ENCODE assay signal across 10 cellular contexts in the genomic region with DNA sequence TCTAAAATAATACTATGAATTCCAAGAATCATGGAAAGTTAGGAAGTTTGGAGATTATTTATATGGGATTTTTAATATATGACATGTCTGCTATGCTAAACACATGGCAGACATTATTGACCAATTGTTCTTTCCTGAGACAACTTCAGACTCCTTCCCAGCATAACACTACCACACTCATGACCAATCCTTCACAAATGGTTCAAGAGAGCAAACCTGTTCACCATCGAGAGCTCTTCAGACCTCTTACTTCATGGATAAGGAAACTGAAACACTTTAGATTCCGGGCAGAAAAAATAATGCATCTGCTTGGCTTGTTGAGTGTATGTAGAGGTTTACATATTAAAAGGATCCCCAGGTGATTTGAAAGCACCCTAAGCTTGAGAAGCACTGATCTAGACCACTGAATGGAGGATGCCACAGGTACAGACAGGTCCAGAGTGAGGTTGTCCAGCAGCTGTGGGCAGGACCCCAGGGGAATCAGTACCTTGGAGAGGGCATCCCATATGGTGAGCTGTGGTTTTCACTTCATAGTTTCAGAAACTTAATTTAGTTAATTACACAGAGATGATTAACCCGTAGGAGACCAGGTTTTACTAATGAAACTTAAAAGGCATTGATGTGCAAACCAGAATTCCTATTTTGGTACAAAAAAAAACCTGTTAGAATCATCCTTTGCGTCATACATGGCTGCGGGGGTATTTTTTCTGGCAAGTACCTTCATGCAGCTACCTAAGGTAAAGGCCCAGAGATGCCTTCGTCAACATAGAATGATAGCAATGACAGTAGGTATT.
DNase-seq lines count a peak whose midpoint lies in the region; ATAC-seq and TF ChIP-seq lines count a peak whose summit lies in the region.
"Had no signal": no experiment of that assay in that cellular context is flagged by ENCODE, and none has a peak within 500 bp of the region (broad histone marks: within the 10 kb centered on the region; RNA-seq: fewer than 3 reads in every experiment).

No MANE protein-coding gene starts in this region.

- DNase-seq in lung microvascular endothelial cell (ENCODE audit: low read depth in 2 of 2) (peak; percentile 3 to 4), NCI-H1436 treated with DMSO at 0.1 percent for 48 hours (lab: John Stamatoyannopoulos, UW) (no peak), epidermal melanocyte (ENCODE audit: insufficient read length, low spot score) (no peak)
- DNase-seq in activated T-helper 2 cell treated with anti-CD3 and anti-CD28 coated beads, Interferon-gamma antibody, Interleukin-2, Interleukin-4, amounts not matched to agents 10 μg/mL and 5 μg/mL and 100 μg/mL, durations not matched to agents 14 hours and 24 hours and 36 hours (ENCODE audit: low spot score) = no peak
- no peak for DNase-seq in stimulated activated naive CD4-positive, alpha-beta T cell (lab: John Stamatoyannopoulos, UW)
- DNase-seq: Peyer's patch had no signal

- no peak for TF ChIP-seq CTCF in KMS-11 (conservative IDR thresholded peaks at IDR 0.05; ENCODE audit: low read depth, low read length)

- no peaks in the 10 kb centered on the region for H3K79me2 ChIP-seq in KMS-11 (ENCODE audit: insufficient read depth, low read depth)

- H2AFZ ChIP-seq in KMS-11 (ENCODE audit: low read depth) = no peak overlapping the region

- no peaks in the 10 kb centered on the region for H3K27me3 Mint-ChIP-seq in activated T-helper 2 cell treated with anti-CD3 and anti-CD28 coated beads, Interferon-gamma antibody, Interleukin-2, Interleukin-4, amounts not matched to agents 10 μg/mL and 5 μg/mL and 100 μg/mL, durations not matched to agents 14 hours and 24 hours and 36 hours (ENCODE audit: low read depth)

- no peaks in the 10 kb centered on the region for H3K4me1 Mint-ChIP-seq in activated T-helper 2 cell treated with anti-CD3 and anti-CD28 coated beads, Interferon-gamma antibody, Interleukin-2, Interleukin-4, amounts not matched to agents 10 μg/mL and 5 μg/mL and 100 μg/mL, durations not matched to agents 14 hours and 24 hours and 36 hours (ENCODE audit: low read depth)

- no peak overlapping the region for H3K4me3 Mint-ChIP-seq in activated T-helper 2 cell treated with anti-CD3 and anti-CD28 coated beads, Interferon-gamma antibody, Interleukin-2, Interleukin-4, amounts not matched to agents 10 μg/mL and 5 μg/mL and 100 μg/mL, durations not matched to agents 14 hours and 24 hours and 36 hours (ENCODE audit: low read depth)
- H3K4me3 Mint-ChIP-seq: activated naive CD8-positive, alpha-beta T cell had no signal

- no peak overlapping the region for H3K27ac Mint-ChIP-seq in activated T-helper 2 cell treated with anti-CD3 and anti-CD28 coated beads, Interferon-gamma antibody, Interleukin-2, Interleukin-4, amounts not matched to agents 10 μg/mL and 5 μg/mL and 100 μg/mL, durations not matched to agents 14 hours and 24 hours and 36 hours
- H3K27ac Mint-ChIP-seq: activated naive CD8-positive, alpha-beta T cell had no signal

- peak overlapping the region; percentile 30; the same call in 1 of the 2 replicates for H3K4me2 ChIP-seq in KMS-11

- H3K4me1 ChIP-seq in KMS-11 (ENCODE audit: low read depth, poor library complexity, severe bottlenecking) = peaks cover 46% of the 10 kb centered on the region

- no peaks in the 10 kb centered on the region for H3K9me3 Mint-ChIP-seq in activated T-helper 2 cell treated with anti-CD3 and anti-CD28 coated beads, Interferon-gamma antibody, Interleukin-2, Interleukin-4, amounts not matched to agents 10 μg/mL and 5 μg/mL and 100 μg/mL, durations not matched to agents 14 hours and 24 hours and 36 hours

- H3K4me3 ChIP-seq in KMS-11 (IDR thresholded peaks at IDR 0.05; ENCODE audit: insufficient read depth, low read depth, low read length) = no peak overlapping the region
- H3K4me3 ChIP-seq: Peyer's patch had no signal

- ATAC-seq in GM18907 (IDR thresholded peaks at IDR 0.05; ENCODE audit: unreplicated experiment) (peak; percentile 93), HG02642 (IDR thresholded peaks at IDR 0.05; ENCODE audit: poor library complexity, unreplicated experiment) (peak; percentile 89)

- intact Hi-C loops in activated T-helper 2 cell treated with anti-CD3 and anti-CD28 coated beads, Interferon-gamma antibody, Interleukin-2, Interleukin-4, amounts not matched to agents 10 μg/mL and 5 μg/mL and 100 μg/mL, durations not matched to agents 14 hours and 24 hours and 36 hours (cut with micrococcal nuclease) = no loop called here

- H3K36me3 Mint-ChIP-seq in activated T-helper 2 cell treated with anti-CD3 and anti-CD28 coated beads, Interferon-gamma antibody, Interleukin-2, Interleukin-4, amounts not matched to agents 10 μg/mL and 5 μg/mL and 100 μg/mL, durations not matched to agents 14 hours and 24 hours and 36 hours (ENCODE audit: low read depth) = no peaks in the 10 kb centered on the region
- H3K36me3 Mint-ChIP-seq: activated naive CD8-positive, alpha-beta T cell had no signal

- H4K20me1 ChIP-seq in KMS-11 (ENCODE audit: insufficient read depth) = no peaks in the 10 kb centered on the region

- H3K36me3 ChIP-seq in KMS-11 (ENCODE audit: insufficient read depth) = no peaks in the 10 kb centered on the region
- H3K36me3 ChIP-seq: Peyer's patch had no signal

- no peak overlapping the region for H3K9ac ChIP-seq in KMS-11

- no peaks in the 10 kb centered on the region for H3K27me3 ChIP-seq in KMS-11 (ENCODE audit: insufficient read depth, low read depth)
- H3K27me3 ChIP-seq: Peyer's patch had no signal

- no peak overlapping the region for H3K27ac ChIP-seq in KMS-11
- H3K27ac ChIP-seq: Peyer's patch had no signal

Comparison
In these comparisons a context has a peak if more than half of its experiments do, and no peak if none do; other contexts are left out.
1. DNase-seq: peak in lung microvascular endothelial cell (2 of 2); none in NCI-H1436 treated with DMSO at 0.1 percent for 48 hours (single experiment), activated T-helper 2 cell treated with anti-CD3 and anti-CD28 coated beads, Interferon-gamma antibody, Interleukin-2, Interleukin-4, amounts not matched to agents 10 μg/mL and 5 μg/mL and 100 μg/mL, durations not matched to agents 14 hours and 24 hours and 36 hours (single experiment), stimulated activated naive CD4-positive, alpha-beta T cell (0 of 6) and epidermal melanocyte (single experiment).